10 cellular contexts compared by ENCODE assay signal in the genomic region with DNA sequence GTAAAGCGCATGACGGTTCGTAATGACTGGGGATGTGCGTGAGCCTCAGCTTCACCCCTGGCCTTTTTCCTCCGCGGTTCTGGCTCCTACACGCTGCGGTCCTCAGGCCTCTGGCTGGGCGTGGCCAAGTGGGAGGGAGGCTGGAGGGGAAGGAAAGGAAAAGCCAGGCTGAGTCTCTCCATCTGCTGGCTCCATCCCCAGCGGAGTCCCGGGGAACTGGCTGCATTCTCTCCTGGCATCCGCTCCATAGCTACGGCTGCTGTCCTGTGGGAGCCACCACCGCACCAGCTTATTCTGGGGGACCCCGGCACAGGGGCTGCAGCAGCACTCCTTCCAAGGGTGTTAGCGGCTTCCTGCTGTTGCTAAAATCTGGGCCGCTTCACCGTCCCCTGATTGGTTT.
A peak's percentile ranks its signal among the peaks of the same experiment; 100 is the strongest.
DNase-seq lines count a peak whose midpoint lies in the region; ATAC-seq and TF ChIP-seq lines count a peak whose summit lies in the region.
"Had no signal": no experiment of that assay in that cellular context is flagged by ENCODE, and none has a peak within 500 bp of the region (broad histone marks: within the 10 kb centered on the region; RNA-seq: fewer than 3 reads in every experiment).

No MANE protein-coding gene starts in this region.

- TF ChIP-seq CTCF in ovary (IDR thresholded peaks at IDR 0.05) (no peak), suprapubic skin (IDR thresholded peaks at IDR 0.05) (no peak)

- TF ChIP-seq EP300 in ovary (IDR thresholded peaks at IDR 0.05) (no peak), suprapubic skin (IDR thresholded peaks at IDR 0.05) (no peak)

- H3K4me1 ChIP-seq in right cardiac atrium (ENCODE audit: control insufficient read depth, insufficient read depth, low read length) (no peaks in the 10 kb centered on the region), ovary (ENCODE audit: insufficient read depth) (no peaks in the 10 kb centered on the region), suprapubic skin (peaks cover 10% of the 10 kb centered on the region)

- DNase-seq in DMS 273 (lab: John Stamatoyannopoulos, UW; ENCODE audit: unreplicated experiment) (peak; percentile 86), amygdala (lab: John Stamatoyannopoulos, UW) (peak in 39 of 56 donors; percentile 11 to 79 (median 38)), right cardiac atrium (peak; percentile 82 to 90 (median 86)), ovary (peak; percentile 57 to 75 (median 70)), suprapubic skin (ENCODE audit: low spot score in 2 of 2) (no peak), kidney tubule cell (ENCODE audit: low spot score) (no peak), NCI-H1048 (lab: John Stamatoyannopoulos, UW) (no peak)
- DNase-seq: DMS153, NCI-H146 had no signal

- H3K27ac ChIP-seq in right cardiac atrium (ENCODE audit: low read length): no peak overlapping the region
- H3K27ac ChIP-seq in ovary: no peak overlapping the region
- no peak overlapping the region for H3K27ac ChIP-seq in suprapubic skin

- H3K4me3 ChIP-seq in right cardiac atrium (ENCODE audit: low read length) (peak overlapping the region; percentile 34), ovary (no peak overlapping the region), suprapubic skin (no peak overlapping the region)

- peak; percentile 91 to 93 for ATAC-seq in right cardiac atrium
- ATAC-seq in activated CD4-positive, CD25-positive, alpha-beta regulatory T cell treated with anti-CD3 and anti-CD28 coated beads, Interleukin-2, amount 50 U/mL, for 24 hours: no peak

- no peak for TF ChIP-seq POLR2A in ovary (IDR thresholded peaks at IDR 0.05)
- no peak for TF ChIP-seq POLR2A in suprapubic skin (IDR thresholded peaks at IDR 0.05)

- no peaks in the 10 kb centered on the region for H3K27me3 ChIP-seq in right cardiac atrium (ENCODE audit: control insufficient read depth, insufficient read depth)
- no peaks in the 10 kb centered on the region for H3K27me3 ChIP-seq in ovary
- H3K27me3 ChIP-seq in suprapubic skin: peaks cover 28% of the 10 kb centered on the region

- no peaks in the 10 kb centered on the region for H3K36me3 ChIP-seq in ovary
- no peaks in the 10 kb centered on the region for H3K36me3 ChIP-seq in suprapubic skin

- no peaks in the 10 kb centered on the region for H3K9me3 ChIP-seq in right cardiac atrium (ENCODE audit: control insufficient read depth, low read length)
- H3K9me3 ChIP-seq in ovary: no peaks in the 10 kb centered on the region
- no peaks in the 10 kb centered on the region for H3K9me3 ChIP-seq in suprapubic skin

- 10% methylated on average over 18 of the region's 18 CpGs for WGBS in right cardiac atrium
- 2 to 5% (median 4%) methylated on average over 18 of the region's 18 CpGs for WGBS in ovary, 3 donors
- WGBS in suprapubic skin: 28% methylated on average over 14 of the region's 18 CpGs

- intact Hi-C loops in right cardiac atrium (cut with DNase I) (no loop called here), ovary (cut with DNase I) (no loop called here)

Comparison
In these comparisons a context has a peak if more than half of its experiments do, and no peak if none do; other contexts are left out.
1. DNase-seq: peak in DMS 273 (single experiment), amygdala (39 of 56), right cardiac atrium (3 of 3) and ovary (5 of 5); none in suprapubic skin (0 of 2), kidney tubule cell (single experiment) and NCI-H1048 (single experiment).
2. ATAC-seq: peak in right cardiac atrium (2 of 2); none in activated CD4-positive, CD25-positive, alpha-beta regulatory T cell treated with anti-CD3 and anti-CD28 coated beads, Interleukin-2, amount 50 U/mL, for 24 hours (0 of 2).